In the genomic region with DNA sequence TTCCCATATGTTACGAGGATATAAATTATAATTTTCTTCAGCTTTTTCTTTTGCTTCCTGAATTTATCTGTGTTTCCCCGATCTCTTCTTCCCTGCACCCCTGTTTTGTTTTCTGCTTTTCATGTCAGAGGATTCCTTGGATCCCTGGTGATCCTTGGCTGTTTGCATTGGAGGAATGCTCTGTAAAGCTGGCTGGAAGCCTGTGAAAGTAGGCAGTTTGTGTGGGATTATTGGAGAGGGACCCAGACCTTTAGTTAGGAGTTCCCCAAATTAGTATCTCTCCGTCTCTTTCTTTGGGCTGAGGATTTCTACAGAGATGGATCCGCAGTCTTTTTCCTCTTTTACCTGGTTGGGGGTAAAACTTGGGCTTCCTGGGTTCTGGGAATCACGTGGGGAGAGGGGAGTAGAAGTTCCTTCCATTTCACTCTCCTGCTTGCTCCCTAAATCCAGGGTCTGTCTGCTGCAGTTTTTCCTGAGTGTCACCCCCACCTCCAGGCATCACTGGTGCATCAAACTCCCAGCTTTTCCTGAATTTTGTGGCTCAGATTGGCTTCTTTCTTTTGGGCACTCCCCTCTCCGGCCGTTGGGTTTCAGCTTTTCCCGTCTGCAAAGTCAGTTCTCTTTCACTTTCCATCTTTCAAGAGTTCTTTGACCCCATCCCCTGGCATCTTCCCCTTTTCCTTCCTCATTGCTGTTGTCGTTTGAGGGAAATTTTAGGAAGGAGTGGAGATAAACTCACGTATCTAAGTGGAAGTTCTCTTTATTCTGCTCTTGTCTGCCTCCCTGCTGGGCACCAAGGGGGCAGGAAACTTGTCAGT, we compare ENCODE assay signal across 1 cellular context.
TF ChIP-seq lines count a peak whose summit lies in the region.

No MANE protein-coding gene starts in this region.

TF ChIP-seq in HepG2, 621 proteins besides CTCF, POLR2A, EP300 and RAD21 (continued from another document):
- TF ChIP-seq, protein P1, sequence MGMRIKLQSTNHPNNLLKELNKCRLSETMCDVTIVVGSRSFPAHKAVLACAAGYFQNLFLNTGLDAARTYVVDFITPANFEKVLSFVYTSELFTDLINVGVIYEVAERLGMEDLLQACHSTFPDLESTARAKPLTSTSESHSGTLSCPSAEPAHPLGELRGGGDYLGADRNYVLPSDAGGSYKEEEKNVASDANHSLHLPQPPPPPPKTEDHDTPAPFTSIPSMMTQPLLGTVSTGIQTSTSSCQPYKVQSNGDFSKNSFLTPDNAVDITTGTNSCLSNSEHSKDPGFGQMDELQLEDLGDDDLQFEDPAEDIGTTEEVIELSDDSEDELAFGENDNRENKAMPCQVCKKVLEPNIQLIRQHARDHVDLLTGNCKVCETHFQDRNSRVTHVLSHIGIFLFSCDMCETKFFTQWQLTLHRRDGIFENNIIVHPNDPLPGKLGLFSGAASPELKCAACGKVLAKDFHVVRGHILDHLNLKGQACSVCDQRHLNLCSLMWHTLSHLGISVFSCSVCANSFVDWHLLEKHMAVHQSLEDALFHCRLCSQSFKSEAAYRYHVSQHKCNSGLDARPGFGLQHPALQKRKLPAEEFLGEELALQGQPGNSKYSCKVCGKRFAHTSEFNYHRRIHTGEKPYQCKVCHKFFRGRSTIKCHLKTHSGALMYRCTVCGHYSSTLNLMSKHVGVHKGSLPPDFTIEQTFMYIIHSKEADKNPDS (CRISPR knock-in tag; IDR thresholded peaks at IDR 0.05): no peak
- TF ChIP-seq CBX2 (IDR thresholded peaks at IDR 0.05; ENCODE audit: low read depth, low read length) (no peak), CBX2 (CRISPR knock-in tag; IDR thresholded peaks at IDR 0.05; ENCODE audit: low read depth) (no peak)
